In genomic region chr2:199228887-199229819, GRCh38 we compare ENCODE assay signal across 9 cellular contexts.
A peak's percentile ranks its signal among the peaks of the same experiment; 100 is the strongest.
DNase-seq lines count a peak whose midpoint lies in the region; ATAC-seq and TF ChIP-seq lines count a peak whose summit lies in the region.
"Had no signal": no experiment of that assay in that cellular context is flagged by ENCODE, and none has a peak within 500 bp of the region (broad histone marks: within the 10 kb centered on the region; RNA-seq: fewer than 3 reads in every experiment).

No MANE protein-coding gene starts in this region.

- peak; percentile 21 for DNase-seq in stimulated activated naive CD4-positive, alpha-beta T cell treated with Interleukin-2 at 50 U/mL for 16 hours (lab: John Stamatoyannopoulos, UW)
- no peak for DNase-seq in stimulated activated naive CD4-positive, alpha-beta T cell (lab: John Stamatoyannopoulos, UW)
- DNase-seq in SIG-M5 treated with dmso at 0.1 percent for 504 hours (lab: John Stamatoyannopoulos, UW; ENCODE audit: unreplicated experiment) (peak; percentile 88), iris pigment epithelial cell (ENCODE audit: low read depth) (peak; percentile 73), superior temporal gyrus (ENCODE audit: extremely low spot score) (no peak), erythroblast (lab: John Stamatoyannopoulos, UW) (no peak), aorta (no peak)
- DNase-seq: stimulated activated naive B cell treated with anti-CD40 and anti-IgM and Interleukin-4, amounts not matched to agents 10 μg/mL and 1 μg/mL and 100 μg/mL, for 72 hours had no signal

- H3K36me3 ChIP-seq in aorta (ENCODE audit: control insufficient read depth in 1 of 2, insufficient read depth in 2 of 2, low read length in 1 of 2): no peaks in the 10 kb centered on the region

- intact Hi-C loops in aorta (cut with DNase I): no loop called here

- no peaks in the 10 kb centered on the region for H3K27me3 ChIP-seq in aorta (ENCODE audit: control insufficient read depth in 1 of 2, insufficient read depth in 2 of 2, low read length in 1 of 2)

- no peak for TF ChIP-seq POLR2A in erythroblast (IDR thresholded peaks at IDR 0.05; ENCODE audit: low read length)

- ATAC-seq in HG03095 (IDR thresholded peaks at IDR 0.05; ENCODE audit: unreplicated experiment) (peak; percentile 98), aorta (ENCODE audit: low FRiP score) (no peak)

- H3K9me3 ChIP-seq in aorta (ENCODE audit: control insufficient read depth, low read length): no peaks in the 10 kb centered on the region

- 91 to 92% methylated on average over 19 of the region's 19 CpGs for WGBS in aorta, 2 donors

- no peak overlapping the region for H3K4me3 ChIP-seq in aorta (ENCODE audit: low read length in 2 of 2)

- no peak overlapping the region for H3K27ac ChIP-seq in aorta (ENCODE audit: low read depth in 1 of 2, low read length in 2 of 2)

- H3K4me1 ChIP-seq in aorta (ENCODE audit: control insufficient read depth in 1 of 2, insufficient read depth in 2 of 2, low read length in 2 of 2): no peaks in the 10 kb centered on the region

Comparison
In these comparisons a context has a peak if more than half of its experiments do, and no peak if none do; other contexts are left out.
1. DNase-seq: peak in stimulated activated naive CD4-positive, alpha-beta T cell treated with Interleukin-2 at 50 U/mL for 16 hours (single experiment), SIG-M5 treated with dmso at 0.1 percent for 504 hours (single experiment) and iris pigment epithelial cell (single experiment); none in stimulated activated naive CD4-positive, alpha-beta T cell (0 of 6), superior temporal gyrus (single experiment), erythroblast (0 of 2) and aorta (0 of 2).